9 cellular contexts compared by ENCODE assay signal in the genomic region with DNA sequence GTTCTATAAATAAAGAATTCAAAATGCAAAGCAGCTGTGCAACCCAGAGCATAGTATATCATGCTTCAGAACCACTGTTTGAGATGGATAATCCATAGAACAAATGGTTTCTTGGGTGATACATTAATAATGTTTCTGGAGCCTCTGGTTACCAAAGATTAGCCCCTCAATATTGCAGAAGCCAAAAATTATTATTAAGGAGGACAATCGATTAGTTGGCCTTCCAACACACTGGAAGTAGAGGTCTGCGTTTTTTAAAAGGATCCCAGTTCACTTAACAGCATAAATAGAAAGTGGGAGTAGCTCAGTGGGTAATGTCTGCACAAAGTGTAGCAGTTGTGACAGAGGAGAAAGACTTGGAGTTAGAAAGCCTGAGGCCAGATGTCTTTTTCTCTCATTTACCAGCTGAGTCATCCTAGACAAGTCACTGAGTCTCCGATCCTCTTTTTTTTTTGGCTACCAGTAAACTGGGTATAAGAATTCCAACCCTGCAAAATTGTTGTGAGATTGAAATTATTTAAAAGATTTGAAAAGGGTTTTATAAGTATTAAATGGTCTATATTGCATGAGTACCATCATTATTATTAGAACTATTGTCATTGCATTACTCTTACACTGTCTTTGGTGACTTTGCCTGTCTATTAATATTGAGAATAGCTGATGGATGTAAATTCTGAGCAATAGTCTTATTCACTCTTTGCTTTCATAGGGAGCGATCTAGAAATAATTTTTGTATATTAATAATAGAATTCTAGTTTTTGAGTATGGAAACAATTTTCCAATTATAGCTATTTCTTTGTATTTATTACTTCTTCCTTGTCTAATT.
DNase-seq lines count a peak whose midpoint lies in the region; ATAC-seq, FAIRE-seq and TF ChIP-seq lines count a peak whose summit lies in the region.
"Had no signal": no experiment of that assay in that cellular context is flagged by ENCODE, and none has a peak within 500 bp of the region (broad histone marks: within the 10 kb centered on the region; RNA-seq: fewer than 3 reads in every experiment).

No MANE protein-coding gene starts in this region.

- WGBS in pancreas, 2 donors = 79 to 80% methylated on average over 4 of the region's 4 CpGs

- no peaks in the 10 kb centered on the region for H3K36me3 ChIP-seq in pancreas

- DNase-seq in DMS 273 treated with DMSO at 0.1 percent for 48 hours (lab: John Stamatoyannopoulos, UW) (peak; percentile 26), HTR-8/SVneo (ENCODE audit: insufficient read length, low spot score) (peak; percentile 22), cardiac fibroblast (ENCODE audit: low read depth in 2 of 2) (peak; percentile 73 to 86), pancreas (no peak), HUDEP-2 (lab: John Stamatoyannopoulos, UW; ENCODE audit: unreplicated experiment in 76 of 76) (no peak), SKM-1 treated with dmso at 0.1 percent for 144 hours (lab: John Stamatoyannopoulos, UW; ENCODE audit: unreplicated experiment) (no peak), iPS-NIHi7 (ENCODE audit: extremely low spot score) (no peak)

- no peaks in the 10 kb centered on the region for H3K9me3 ChIP-seq in pancreas

- intact Hi-C loops in pancreas (cut with DNase I) = no loop called here

- peaks cover 7 to 25% (median 14%) of the 10 kb centered on the region in 3 donors for H3K4me1 ChIP-seq in pancreas

- no peaks in the 10 kb centered on the region for H3K27me3 ChIP-seq in pancreas

- ATAC-seq in GM21528 (IDR thresholded peaks at IDR 0.05; ENCODE audit: low FRiP score, unreplicated experiment) (peak; percentile 85), pancreas (peak in 3 of 4 donors; percentile 49 to 74 (median 57))

- no peak for FAIRE-seq in HTR-8/SVneo (lab: Jason Lieb, UNC)
- FAIRE-seq in pancreas (lab: Jason Lieb, UNC) = no peak

- H3K27ac ChIP-seq in pancreas = no peak overlapping the region
- H3K27ac ChIP-seq: KMS-11 had no signal

- no peak for TF ChIP-seq CTCF in cardiac fibroblast (IDR thresholded peaks at IDR 0.05; ENCODE audit: low read depth, low read length)
- no peak for TF ChIP-seq CTCF in pancreas (IDR thresholded peaks at IDR 0.05)

- H3K4me3 ChIP-seq in cardiac fibroblast (replicated peaks in 1 of 2; ENCODE audit: low read depth in 2 of 2, low read length in 2 of 2) = no peak overlapping the region
- no peak overlapping the region for H3K4me3 ChIP-seq in pancreas

Comparison
In these comparisons a context has a peak if more than half of its experiments do, and no peak if none do; other contexts are left out.
1. DNase-seq: peak in DMS 273 treated with DMSO at 0.1 percent for 48 hours (single experiment), HTR-8/SVneo (single experiment) and cardiac fibroblast (2 of 2); none in pancreas (0 of 6), HUDEP-2 (0 of 76), SKM-1 treated with dmso at 0.1 percent for 144 hours (single experiment) and iPS-NIHi7 (single experiment).